Comparison of ENCODE assay signal across 12 cellular contexts in the genomic region with DNA sequence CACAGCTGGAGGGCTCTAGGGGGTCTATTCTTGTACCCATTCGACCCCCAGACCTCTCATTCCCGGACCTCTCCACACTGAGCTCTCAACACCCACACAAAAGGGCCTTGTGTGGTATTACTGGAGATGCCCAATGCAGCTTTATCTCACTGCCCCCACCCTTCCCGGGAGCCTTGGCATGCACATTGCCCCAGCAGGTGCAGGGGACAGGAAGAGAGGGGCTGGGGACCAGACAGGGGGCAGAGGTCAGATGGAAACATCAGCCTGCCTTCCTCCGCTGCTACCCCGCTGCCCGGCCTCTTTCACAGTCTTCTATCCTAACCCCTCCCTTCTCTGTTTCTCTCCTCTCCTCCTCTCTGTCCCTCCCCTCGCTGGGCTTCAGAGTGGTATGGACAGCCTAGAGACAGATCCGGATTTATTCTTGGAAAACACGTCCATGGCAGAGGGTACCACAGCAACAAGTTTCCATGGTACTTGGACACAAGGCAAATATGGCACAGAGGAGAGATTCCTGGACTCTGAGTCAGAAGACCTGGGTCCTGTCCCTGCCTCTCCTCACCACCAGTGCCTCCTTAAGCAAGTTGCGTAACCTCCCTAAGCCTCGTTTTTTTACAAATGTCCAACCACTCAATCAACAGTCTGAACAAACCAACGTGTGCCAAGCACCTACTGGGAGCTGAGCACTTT. TPM values are rescaled to one million over a fixed set of nuclear protein-coding genes. Genes with fewer than 3 reads are reported as not detected.
A peak's percentile ranks its signal among the peaks of the same experiment; 100 is the strongest.
DNase-seq lines count a peak whose midpoint lies in the region; ATAC-seq, FAIRE-seq and TF ChIP-seq lines count a peak whose summit lies in the region.
"Had no signal": no experiment of that assay in that cellular context is flagged by ENCODE, and none has a peak within 500 bp of the region (broad histone marks: within the 10 kb centered on the region; RNA-seq: fewer than 3 reads in every experiment).

No MANE protein-coding gene starts in this region.

- no peaks in the 10 kb centered on the region for H3K9me3 ChIP-seq in right atrium auricular region
- H3K9me3 ChIP-seq: neutrophil had no signal

- FAIRE-seq in urothelium cell line (lab: Jason Lieb, UNC) = no peak

- intact Hi-C loops in left cardiac atrium (cut with DNase I) = loop anchor here (2.0 to 10.0 kb wide), 2 partner anchors 80 kb away; no protein-coding TSS in a partner anchor

- H3K36me3 ChIP-seq in right atrium auricular region = no peaks in the 10 kb centered on the region
- H3K36me3 ChIP-seq: neutrophil had no signal

- ATAC-seq in left cardiac atrium = peak; percentile 59 to 89
- no peak for ATAC-seq in left lobe of liver
- no peak for ATAC-seq in GM18867 (IDR thresholded peaks at IDR 0.05; ENCODE audit: unreplicated experiment)
- ATAC-seq: activated CD4-positive, alpha-beta T cell treated with anti-CD3 and anti-CD28 coated beads for 36 hours had no signal

- H3K4me3 ChIP-seq in right atrium auricular region = no peak overlapping the region

- DNase-seq in left cardiac atrium (no peak), right atrium auricular region (ENCODE audit: low spot score) (no peak), astrocyte of the hippocampus (ENCODE audit: low read depth, low spot score) (peak; percentile 75), kidney glomerular epithelial cell (lab: John Stamatoyannopoulos, UW) (peak; percentile 47), urothelium cell line (ENCODE audit: low spot score) (peak; percentile 61), left lobe of liver (ENCODE audit: low spot score) (no peak), NCI-H1048 (lab: John Stamatoyannopoulos, UW) (no peak)
- DNase-seq: activated CD4-positive, alpha-beta T cell treated with anti-CD3 and anti-CD28 coated beads for 36 hours; DMS53; T-helper 1 cell had no signal

- peaks cover 0 to 10% of the 10 kb centered on the region in 2 donors for H3K4me1 ChIP-seq in right atrium auricular region

- no peak for TF ChIP-seq CTCF in right atrium auricular region (IDR thresholded peaks at IDR 0.05)

- H3K27me3 ChIP-seq in right atrium auricular region = no peaks in the 10 kb centered on the region

- H3K27ac ChIP-seq in right atrium auricular region = no peak overlapping the region
- H3K27ac ChIP-seq: neutrophil had no signal

RNA-seq across cellular contexts. Expression of gene IGSF9B, which starts 8.3 kb away (rescaled TPM):
- total RNA-seq in left cardiac atrium (10 to 100 TPM; 33.3 to 40.0 TPM), right atrium auricular region (10 to 100 TPM; 17.2 to 32.1 TPM), left lobe of liver (0.13 TPM)

Comparison
In these comparisons a context has a peak if more than half of its experiments do, and no peak if none do; other contexts are left out.
1. ATAC-seq: peak in left cardiac atrium (2 of 2); none in left lobe of liver (single experiment) and GM18867 (single experiment).
2. DNase-seq: peak in astrocyte of the hippocampus (single experiment), kidney glomerular epithelial cell (single experiment) and urothelium cell line (single experiment); none in left cardiac atrium (single experiment), right atrium auricular region (single experiment), left lobe of liver (single experiment) and NCI-H1048 (single experiment).
3. RNA of gene IGSF9B, which starts 8.3 kb away (total RNA-seq): 33.3 to 40.0 TPM in left cardiac atrium and 17.2 to 32.1 TPM in right atrium auricular region; 0.13 TPM in left lobe of liver (single experiment); every median in the first group is over 10 times any median in the second.